ENCODE assay signal across 8 cellular contexts in genomic region chr18:22846088-22846683, GRCh38.
DNase-seq lines count a peak whose midpoint lies in the region; ATAC-seq and TF ChIP-seq lines count a peak whose summit lies in the region.

No MANE protein-coding gene starts in this region.

- H3K79me2 ChIP-seq in PC-9 (ENCODE audit: low read depth): no peaks in the 10 kb centered on the region

- H3K27ac ChIP-seq in PC-9 (no peak overlapping the region), upper lobe of right lung (no peak overlapping the region)

- peak; percentile 28 for TF ChIP-seq CTCF in activated CD8-positive, alpha-beta T cell treated with anti-CD3 and anti-CD28 coated beads for 36 hours (IDR thresholded peaks at IDR 0.05)
- TF ChIP-seq CTCF in PC-9 (conservative IDR thresholded peaks at IDR 0.05) (peak; percentile 39; the same call in 1 of the 2 replicates), foreskin fibroblast (IDR thresholded peaks at IDR 0.05; ENCODE audit: low read depth, low read length) (peak; percentile 41), upper lobe of right lung (IDR thresholded peaks at IDR 0.05) (peak; percentile 43)

- H3K9me3 Mint-ChIP-seq in activated CD8-positive, alpha-beta T cell treated with anti-CD3 and anti-CD28 coated beads for 36 hours: no peaks in the 10 kb centered on the region
- no peaks in the 10 kb centered on the region for H3K9me3 Mint-ChIP-seq in activated CD8-positive, alpha-beta T cell treated with anti-CD3 and anti-CD28 coated beads, Interleukin-2, amount 10 ng/mL, durations not matched to agents 7 days and 5 days (ENCODE audit: insufficient read depth)

- no peak for DNase-seq in activated CD8-positive, alpha-beta T cell treated with anti-CD3 and anti-CD28 coated beads for 36 hours
- DNase-seq in activated CD8-positive, alpha-beta T cell treated with anti-CD3 and anti-CD28 coated beads, Interleukin-2, amount 10 ng/mL, durations not matched to agents 7 days and 5 days: no peak
- DNase-seq in PC-9: no peak
- DNase-seq in foreskin fibroblast: peak in 1 of 2 donors; percentile 34
- DNase-seq in upper lobe of right lung: no peak
- DNase-seq in epidermal melanocyte (ENCODE audit: insufficient read length, low spot score): no peak

- H3F3A ChIP-seq in PC-9 (ENCODE audit: insufficient read depth, low read depth): 0 out of 2 replicates have a peak, but pooled peaks cover 4% of the 10 kb centered on the region

- H2AFZ ChIP-seq in PC-9: no peak overlapping the region

- H3K4me1 Mint-ChIP-seq in activated CD8-positive, alpha-beta T cell treated with anti-CD3 and anti-CD28 coated beads for 36 hours (ENCODE audit: low read depth): no peaks in the 10 kb centered on the region
- no peaks in the 10 kb centered on the region for H3K4me1 Mint-ChIP-seq in activated CD8-positive, alpha-beta T cell treated with anti-CD3 and anti-CD28 coated beads, Interleukin-2, amount 10 ng/mL, durations not matched to agents 7 days and 5 days (ENCODE audit: low read depth)

- CTCF ChIA-PET in activated CD8-positive, alpha-beta T cell treated with anti-CD3 and anti-CD28 coated beads for 36 hours (lab: Charles Lee): interaction anchor here (0.7 kb wide), 1 partner anchor 46 kb away, joined by 3 read pairs; no protein-coding TSS in a partner anchor
- CTCF ChIA-PET in activated CD8-positive, alpha-beta T cell treated with anti-CD3 and anti-CD28 coated beads, Interleukin-2, amount 10 ng/mL, durations not matched to agents 7 days and 5 days (lab: Charles Lee): interaction anchor here (0.8 to 1.3 kb wide), 2 partner anchors 12 to 137 kb away, joined by 3 read pairs; no protein-coding TSS in a partner anchor
- CTCF ChIA-PET in PC-9 (lab: Charles Lee): no interaction called here

- BruUV-seq in PC-9 (replicated peaks; lab: Mats Ljungman, UMichigan): no TSS peak

- peaks cover 44% of the 10 kb centered on the region for H3K4me1 ChIP-seq in PC-9 (replicated peaks; ENCODE audit: insufficient read depth)
- H3K4me1 ChIP-seq in upper lobe of right lung: peaks cover 23% of the 10 kb centered on the region

- H3K9me2 ChIP-seq in PC-9 (ENCODE audit: insufficient read depth): no peaks in the 10 kb centered on the region

- H3K27me3 Mint-ChIP-seq in activated CD8-positive, alpha-beta T cell treated with anti-CD3 and anti-CD28 coated beads for 36 hours: no peaks in the 10 kb centered on the region
- peaks cover 14% of the 10 kb centered on the region for H3K27me3 Mint-ChIP-seq in activated CD8-positive, alpha-beta T cell treated with anti-CD3 and anti-CD28 coated beads, Interleukin-2, amount 10 ng/mL, durations not matched to agents 7 days and 5 days (ENCODE audit: low read depth)

- H3K36me3 Mint-ChIP-seq in activated CD8-positive, alpha-beta T cell treated with anti-CD3 and anti-CD28 coated beads for 36 hours (ENCODE audit: low read depth): no peaks in the 10 kb centered on the region
- H3K36me3 Mint-ChIP-seq in activated CD8-positive, alpha-beta T cell treated with anti-CD3 and anti-CD28 coated beads, Interleukin-2, amount 10 ng/mL, durations not matched to agents 7 days and 5 days (ENCODE audit: low read depth): no peaks in the 10 kb centered on the region

- no peak overlapping the region for H3K4me2 ChIP-seq in PC-9

- no peak for ATAC-seq in activated CD8-positive, alpha-beta T cell treated with anti-CD3 and anti-CD28 coated beads for 36 hours
- ATAC-seq in activated CD8-positive, alpha-beta T cell treated with anti-CD3 and anti-CD28 coated beads, Interleukin-2, amount 10 ng/mL, durations not matched to agents 7 days and 5 days: no peak
- ATAC-seq in upper lobe of right lung (peak; percentile 63), GM18498 (IDR thresholded peaks at IDR 0.05; ENCODE audit: unreplicated experiment) (no peak), GM18511 (IDR thresholded peaks at IDR 0.05; ENCODE audit: unreplicated experiment) (no peak)

- H3K27me3 ChIP-seq in PC-9 (ENCODE audit: insufficient read depth, low read depth) (no peaks in the 10 kb centered on the region), upper lobe of right lung (no peaks in the 10 kb centered on the region)

- intact Hi-C loops in activated CD8-positive, alpha-beta T cell treated with anti-CD3 and anti-CD28 coated beads for 36 hours (cut with micrococcal nuclease): no loop called here
- intact Hi-C loops in PC-9 (cut with micrococcal nuclease; ENCODE audit: unreplicated experiment): loop anchor here (5.0 kb wide), 1 partner anchor 86 kb away; the partner anchor contains the start of gene RBBP8
- intact Hi-C loops in upper lobe of right lung (cut with DNase I): no loop called here

- POLR2A ChIA-PET in activated CD8-positive, alpha-beta T cell treated with anti-CD3 and anti-CD28 coated beads for 36 hours (lab: Charles Lee): no interaction called here
- POLR2A ChIA-PET in activated CD8-positive, alpha-beta T cell treated with anti-CD3 and anti-CD28 coated beads, Interleukin-2, amount 10 ng/mL, durations not matched to agents 7 days and 5 days (lab: Charles Lee): no interaction called here
- POLR2A ChIA-PET in PC-9 (lab: Charles Lee; ENCODE audit: unreplicated experiment): no interaction called here

- no peak overlapping the region for H3K27ac Mint-ChIP-seq in activated CD8-positive, alpha-beta T cell treated with anti-CD3 and anti-CD28 coated beads for 36 hours
- no peak overlapping the region for H3K27ac Mint-ChIP-seq in activated CD8-positive, alpha-beta T cell treated with anti-CD3 and anti-CD28 coated beads, Interleukin-2, amount 10 ng/mL, durations not matched to agents 7 days and 5 days

- no peaks in the 10 kb centered on the region for H3K9me3 ChIP-seq in PC-9 (ENCODE audit: insufficient read depth, low read depth)
- H3K9me3 ChIP-seq in upper lobe of right lung: no peaks in the 10 kb centered on the region

- H3K4me3 ChIP-seq in PC-9 (no peak overlapping the region), foreskin fibroblast (ENCODE audit: low read depth in 1 of 2, low read length in 2 of 2) (no peak overlapping the region), upper lobe of right lung (no peak overlapping the region)

- H3K4me3 Mint-ChIP-seq in activated CD8-positive, alpha-beta T cell treated with anti-CD3 and anti-CD28 coated beads for 36 hours: no peak overlapping the region
- H3K4me3 Mint-ChIP-seq in activated CD8-positive, alpha-beta T cell treated with anti-CD3 and anti-CD28 coated beads, Interleukin-2, amount 10 ng/mL, durations not matched to agents 7 days and 5 days: no peak overlapping the region

- no peaks in the 10 kb centered on the region for H3K36me3 ChIP-seq in PC-9 (ENCODE audit: low read depth)
- H3K36me3 ChIP-seq in upper lobe of right lung: no peaks in the 10 kb centered on the region

- no peaks in the 10 kb centered on the region for H4K20me1 ChIP-seq in PC-9 (ENCODE audit: insufficient read depth)
